11 cellular contexts compared by ENCODE assay signal in the genomic region with DNA sequence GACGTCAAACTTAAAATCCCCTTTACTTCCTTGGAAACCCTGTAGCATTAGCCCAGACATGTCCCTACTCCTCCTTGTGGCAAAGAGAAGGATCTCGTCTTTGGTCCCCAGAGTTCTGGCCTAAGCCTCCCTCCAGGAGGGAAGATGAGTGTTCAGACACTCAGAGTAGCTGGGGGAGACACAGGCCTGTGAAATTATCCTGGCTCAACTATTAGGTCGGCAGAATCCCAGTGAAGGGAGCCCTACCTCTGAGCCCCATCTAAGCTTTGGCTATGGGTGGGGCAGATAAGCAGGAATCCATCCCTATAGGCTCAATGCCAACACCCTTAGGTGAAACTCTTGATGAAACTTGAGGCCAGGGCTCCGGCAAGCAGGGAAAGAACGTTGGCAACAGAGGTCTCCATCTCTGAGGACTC. TPM values are rescaled to one million over a fixed set of nuclear protein-coding genes. Genes with fewer than 3 reads are reported as not detected.
A peak's percentile ranks its signal among the peaks of the same experiment; 100 is the strongest.
DNase-seq lines count a peak whose midpoint lies in the region; ATAC-seq and TF ChIP-seq lines count a peak whose summit lies in the region.
"Had no signal": no experiment of that assay in that cellular context is flagged by ENCODE, and none has a peak within 500 bp of the region (broad histone marks: within the 10 kb centered on the region; RNA-seq: fewer than 3 reads in every experiment).

No MANE protein-coding gene starts in this region.

- H3K27ac Mint-ChIP-seq in Calu3 (ENCODE audit: unreplicated experiment), result peak overlapping the region; percentile 91

- H3K18ac ChIP-seq in neuronal stem cell (ENCODE audit: low read length), result peak overlapping the region; percentile 55

- H3K36me3 ChIP-seq in neuronal stem cell (replicated peaks in 1 of 2; ENCODE audit: control insufficient read depth in 2 of 2, insufficient read depth in 2 of 2, low read length in 2 of 2) (peaks cover 0 to 1% of the 10 kb centered on the region in 2 donors), MG63 (no peaks in the 10 kb centered on the region)
- H3K36me3 ChIP-seq: SJSA1 had no signal

- H3K23ac ChIP-seq in neuronal stem cell (ENCODE audit: low read depth, low read length, poor library complexity), result no peak overlapping the region

- intact Hi-C loops in Calu3 (cut with micrococcal nuclease; ENCODE audit: unreplicated experiment), result no loop called here

- H2AK5ac ChIP-seq in neuronal stem cell (ENCODE audit: low read depth, low read length), result peak overlapping the region; percentile 23

- peaks cover 6 to 24% of the 10 kb centered on the region in 2 donors for H3K4me1 ChIP-seq in neuronal stem cell (ENCODE audit: control insufficient read depth in 2 of 2, insufficient read depth in 1 of 2, low read depth in 1 of 2, low read length in 2 of 2)

- no peak overlapping the region for H3K4ac ChIP-seq in neuronal stem cell (ENCODE audit: low read length)

- DNase-seq in Calu3 (no peak), LoVo (ENCODE audit: low spot score) (peak; percentile 63), cardiac fibroblast (ENCODE audit: low read depth in 2 of 2) (peak; percentile 25 to 46), neuronal stem cell (ENCODE audit: low spot score) (no peak), MG63 (no peak)
- no peak for DNase-seq in activated CD4-positive, alpha-beta T cell treated with anti-CD3 and anti-CD28 coated beads for 1 hour
- DNase-seq: NCI-H1105 had no signal

- H2BK12ac ChIP-seq in neuronal stem cell (ENCODE audit: low read length), result no peak overlapping the region

- H3K9me3 ChIP-seq in neuronal stem cell (replicated peaks in 1 of 2; ENCODE audit: control insufficient read depth in 2 of 2, insufficient read depth in 1 of 2, low read depth in 1 of 2, low read length in 2 of 2) (no peaks in the 10 kb centered on the region), MG63 (no peaks in the 10 kb centered on the region)
- H3K9me3 ChIP-seq: SJSA1 had no signal

- peaks cover 36% of the 10 kb centered on the region for H3K36me3 Mint-ChIP-seq in Calu3 (ENCODE audit: insufficient read depth, unreplicated experiment)

- no peak overlapping the region for H3K4me2 ChIP-seq in neuronal stem cell (ENCODE audit: insufficient read depth, low read length, poor library complexity, severe bottlenecking)

- no peak overlapping the region for H3K27ac ChIP-seq in neuronal stem cell (replicated peaks; ENCODE audit: low read length)
- H3K27ac ChIP-seq: SJSA1 had no signal

- H3K14ac ChIP-seq in neuronal stem cell (ENCODE audit: low read length), result no peak overlapping the region

- ATAC-seq in GM21576 (IDR thresholded peaks at IDR 0.05; ENCODE audit: unreplicated experiment) (no peak), GM21423 (IDR thresholded peaks at IDR 0.05; ENCODE audit: unreplicated experiment) (no peak)

- WGBS in neuronal stem cell (ENCODE audit: extremely low coverage in 2 of 2, insufficient read length in 2 of 2, insufficient replicate concordance in 1 of 2), 2 donors, result no CpG with 5 or more reads among the region's 5 CpGs

- no peak overlapping the region for H2BK120ac ChIP-seq in neuronal stem cell (ENCODE audit: low read depth, low read length)

- H4K91ac ChIP-seq in neuronal stem cell (ENCODE audit: low read depth, low read length, poor library complexity), result no peak overlapping the region

- BruUV-seq in Calu3 (replicated peaks; lab: Mats Ljungman, UMichigan), result no TSS peak

- H3K27me3 ChIP-seq in neuronal stem cell (ENCODE audit: control insufficient read depth in 3 of 3, insufficient read depth in 3 of 3, low read depth in 1 of 3, low read length in 3 of 3) (no peaks in the 10 kb centered on the region), MG63 (no peaks in the 10 kb centered on the region)
- H3K27me3 ChIP-seq: SJSA1 had no signal

- no peak overlapping the region for H3K4me3 ChIP-seq in cardiac fibroblast (replicated peaks in 1 of 2; ENCODE audit: low read depth in 2 of 2, low read length in 2 of 2)
- H3K4me3 ChIP-seq in neuronal stem cell (ENCODE audit: low read length in 2 of 2), result no peak overlapping the region
- no peak overlapping the region for H3K4me3 ChIP-seq in MG63
- H3K4me3 ChIP-seq: SJSA1 had no signal

- H3K9me3 Mint-ChIP-seq in Calu3 (ENCODE audit: low read depth, unreplicated experiment), result no peaks in the 10 kb centered on the region

- no peak overlapping the region for H2AFZ ChIP-seq in neuronal stem cell (ENCODE audit: low read length)

- peaks cover 4% of the 10 kb centered on the region for H3K79me1 ChIP-seq in neuronal stem cell (ENCODE audit: low read depth, low read length)

- peak overlapping the region; percentile 94 for H3K4me3 Mint-ChIP-seq in Calu3 (ENCODE audit: low read depth, unreplicated experiment)

- peak overlapping the region; percentile 6 for H2BK15ac ChIP-seq in neuronal stem cell (ENCODE audit: low read length)

- CTCF ChIA-PET in Calu3 (lab: Charles Lee), result interaction anchor here (0.7 to 2.5 kb wide), 3 partner anchors 12 to 316 kb away, joined by 3 to 10 read pairs (median 3); partner anchors contain the start of gene GPN2

- no peak overlapping the region for H4K8ac ChIP-seq in neuronal stem cell (ENCODE audit: low read depth, low read length)

- H3K9ac ChIP-seq in neuronal stem cell (ENCODE audit: low read depth, low read length, poor library complexity), result no peak overlapping the region

- H2BK5ac ChIP-seq in neuronal stem cell (ENCODE audit: low read length), result no peak overlapping the region

- no peak for TF ChIP-seq CTCF in Calu3 (IDR thresholded peaks at IDR 0.05; ENCODE audit: unreplicated experiment)
- TF ChIP-seq CTCF in cardiac fibroblast (IDR thresholded peaks at IDR 0.05; ENCODE audit: low read depth, low read length), result peak; percentile 39

- H3K27me3 Mint-ChIP-seq in Calu3 (ENCODE audit: unreplicated experiment), result no peaks in the 10 kb centered on the region

- H3K4me1 Mint-ChIP-seq in Calu3 (ENCODE audit: low read depth, unreplicated experiment), result peaks cover 25% of the 10 kb centered on the region

RNA-seq across cellular contexts. Expression of gene SFN, which starts 1.7 kb away (rescaled TPM):
- 74.5 and 103 TPM in 2 replicates for total RNA-seq in Calu3 (2022)
- 1.9 TPM for polyA plus RNA-seq in neuronal stem cell (2013, experiment 1 of 2)
- 2.1 TPM for polyA plus RNA-seq in neuronal stem cell (2013, experiment 2 of 2)
- not detected in 2 replicates for total RNA-seq in MG63 (2014; rRNA removed; shearing (Covaris generic); ENCODE audit: low replicate concordance)

RNA-seq across cellular contexts. Expression of gene GPN2, which starts 28.8 kb away (rescaled TPM):
- total RNA-seq in Calu3 (2022), result 23.4 and 24.3 TPM in 2 replicates
- polyA plus RNA-seq in neuronal stem cell (2013, experiment 1 of 2), result 9.7 TPM
- polyA plus RNA-seq in neuronal stem cell (2013, experiment 2 of 2), result 11.6 TPM
- total RNA-seq in MG63 (2014; rRNA removed; shearing (Covaris generic); ENCODE audit: low replicate concordance), result 10.0 and 13.0 TPM in 2 replicates

RNA-seq across cellular contexts. Expression of gene ZDHHC18, which starts 34.8 kb away (rescaled TPM):
- 21.8 and 25.8 TPM in 2 replicates for total RNA-seq in Calu3 (2022)
- polyA plus RNA-seq in neuronal stem cell (2013, experiment 1 of 2), result 44.5 TPM
- polyA plus RNA-seq in neuronal stem cell (2013, experiment 2 of 2), result 43.3 TPM
- 3.5 and 12.7 TPM in 2 replicates for total RNA-seq in MG63 (2014; rRNA removed; shearing (Covaris generic); ENCODE audit: low replicate concordance)

RNA-seq across cellular contexts. Expression of gene GPATCH3, which starts 39.0 kb away (rescaled TPM):
- 11.5 and 11.7 TPM in 2 replicates for total RNA-seq in Calu3 (2022)
- 7.7 TPM for polyA plus RNA-seq in neuronal stem cell (2013, experiment 1 of 2)
- polyA plus RNA-seq in neuronal stem cell (2013, experiment 2 of 2), result 8.2 TPM
- total RNA-seq in MG63 (2014; rRNA removed; shearing (Covaris generic); ENCODE audit: low replicate concordance), result 12.2 and 15.6 TPM in 2 replicates

RNA-seq across cellular contexts. Expression of gene NR0B2, which starts 52.5 kb away (rescaled TPM):
- 0.32 TPM in 1 of 2 replicates, not detected in the other for total RNA-seq in Calu3 (2022)
- not detected for polyA plus RNA-seq in neuronal stem cell (2013, experiment 1 of 2)
- 0.03 TPM for polyA plus RNA-seq in neuronal stem cell (2013, experiment 2 of 2)
- not detected in 2 replicates for total RNA-seq in MG63 (2014; rRNA removed; shearing (Covaris generic); ENCODE audit: low replicate concordance)
- total RNA-seq: dermis microvascular lymphatic vessel endothelial cell, SJSA1 had no signal

Comparison
In these comparisons a context has a peak if more than half of its experiments do, and no peak if none do; other contexts are left out.
1. DNase-seq: peak in LoVo (single experiment) and cardiac fibroblast (2 of 2); none in Calu3 (single experiment), neuronal stem cell (single experiment), activated CD4-positive, alpha-beta T cell treated with anti-CD3 and anti-CD28 coated beads for 1 hour (single experiment) and MG63 (single experiment).
2. RNA of gene SFN, which starts 1.7 kb away (total RNA-seq): 74.5 to 103 TPM in Calu3; not detected in MG63; every median in the first group is over 10 times any median in the second.